In genomic region chr1:75265792-75266191, GRCh38 we compare ENCODE assay signal across 8 cellular contexts.
DNase-seq lines count a peak whose midpoint lies in the region; TF ChIP-seq lines count a peak whose summit lies in the region.

No MANE protein-coding gene starts in this region.

- H3K36me3 ChIP-seq in GM23248 (ENCODE audit: low read depth) (no peaks in the 10 kb centered on the region), smooth muscle cell (ENCODE audit: low read depth) (no peaks in the 10 kb centered on the region)

- DNase-seq in SIG-M5 treated with dmso at 0.1 percent for 504 hours (lab: John Stamatoyannopoulos, UW; ENCODE audit: unreplicated experiment), result peak; percentile 39
- DNase-seq in SIG-M5 (lab: John Stamatoyannopoulos, UW), result no peak
- peak; percentile 54 for DNase-seq in GM23248
- DNase-seq in Kasumi-1 (lab: John Stamatoyannopoulos, UW), result peak; percentile 61 to 64
- DNase-seq in SHP77 (lab: John Stamatoyannopoulos, UW), result peak; percentile 13 to 23
- peak; percentile 21 for DNase-seq in foreskin melanocyte
- no peak for DNase-seq in smooth muscle cell (lab: John Stamatoyannopoulos, UW; ENCODE audit: unreplicated experiment)
- DNase-seq in amniotic stem cell (lab: John Stamatoyannopoulos, UW), result no peak

- H3K27ac ChIP-seq in GM23248 (no peak overlapping the region), smooth muscle cell (ENCODE audit: low read depth) (no peak overlapping the region)

- H3K79me2 ChIP-seq in GM23248 (ENCODE audit: insufficient read depth) (no peaks in the 10 kb centered on the region), smooth muscle cell (ENCODE audit: low read depth) (no peaks in the 10 kb centered on the region)

- no peaks in the 10 kb centered on the region for H3K27me3 ChIP-seq in GM23248 (replicated peaks; ENCODE audit: insufficient read depth)
- H3K27me3 ChIP-seq in smooth muscle cell (ENCODE audit: low read depth), result no peaks in the 10 kb centered on the region

- TF ChIP-seq CTCF in smooth muscle cell (IDR thresholded peaks at IDR 0.05; ENCODE audit: borderline replicate concordance, insufficient read depth, poor library complexity, severe bottlenecking), result peak; percentile 70

- H2AFZ ChIP-seq in GM23248 (no peak overlapping the region), smooth muscle cell (ENCODE audit: low read depth) (no peak overlapping the region)

- H3K4me3 ChIP-seq in GM23248 (no peak overlapping the region), smooth muscle cell (no peak overlapping the region)

- H3F3A ChIP-seq in GM23248 (ENCODE audit: insufficient read depth), result no peaks in the 10 kb centered on the region
- H3F3A ChIP-seq in smooth muscle cell (ENCODE audit: low read depth), result no peaks in the 10 kb centered on the region

- H3K9me2 ChIP-seq in GM23248 (ENCODE audit: insufficient read depth), result no peaks in the 10 kb centered on the region

- no peak overlapping the region for H3K4me2 ChIP-seq in GM23248 (ENCODE audit: unreplicated experiment)
- H3K4me2 ChIP-seq in smooth muscle cell, result no peak overlapping the region

- in situ Hi-C loops in GM23248 (cut with MboI), result loop anchor here (25.0 kb wide), 1 partner anchor 372 kb away; no protein-coding TSS in a partner anchor

- H3K9me3 ChIP-seq in GM23248 (ENCODE audit: low read depth) (no peaks in the 10 kb centered on the region), smooth muscle cell (replicated peaks; ENCODE audit: low read depth) (no peaks in the 10 kb centered on the region)

- H4K20me1 ChIP-seq in GM23248 (ENCODE audit: insufficient read depth), result no peaks in the 10 kb centered on the region
- H4K20me1 ChIP-seq in smooth muscle cell (ENCODE audit: low read depth), result no peaks in the 10 kb centered on the region

- no peaks in the 10 kb centered on the region for H3K4me1 ChIP-seq in GM23248 (ENCODE audit: insufficient read depth)
- H3K4me1 ChIP-seq in smooth muscle cell (ENCODE audit: low read depth), result no peaks in the 10 kb centered on the region

- H3K9ac ChIP-seq in GM23248 (no peak overlapping the region), smooth muscle cell (ENCODE audit: low read depth) (no peak overlapping the region)

- 2 to 4% methylated on average over 6 of the region's 6 CpGs for WGBS in GM23248 (ENCODE audit: low coverage in 1 of 2, low lambda C conversion rate in 2 of 2, missing lambda C conversion rate in 2 of 2), 2 experiments
- 16% methylated on average over 6 of the region's 6 CpGs for WGBS in smooth muscle cell (ENCODE audit: low lambda C conversion rate)

Comparison
In these comparisons a context has a peak if more than half of its experiments do, and no peak if none do; other contexts are left out.
1. DNase-seq: peak in SIG-M5 treated with dmso at 0.1 percent for 504 hours (single experiment), GM23248 (single experiment), Kasumi-1 (2 of 2), SHP77 (2 of 2) and foreskin melanocyte (single experiment); none in SIG-M5 (single experiment), smooth muscle cell (single experiment) and amniotic stem cell (single experiment).